Comparison of ENCODE assay signal across 8 cellular contexts in the genomic region with DNA sequence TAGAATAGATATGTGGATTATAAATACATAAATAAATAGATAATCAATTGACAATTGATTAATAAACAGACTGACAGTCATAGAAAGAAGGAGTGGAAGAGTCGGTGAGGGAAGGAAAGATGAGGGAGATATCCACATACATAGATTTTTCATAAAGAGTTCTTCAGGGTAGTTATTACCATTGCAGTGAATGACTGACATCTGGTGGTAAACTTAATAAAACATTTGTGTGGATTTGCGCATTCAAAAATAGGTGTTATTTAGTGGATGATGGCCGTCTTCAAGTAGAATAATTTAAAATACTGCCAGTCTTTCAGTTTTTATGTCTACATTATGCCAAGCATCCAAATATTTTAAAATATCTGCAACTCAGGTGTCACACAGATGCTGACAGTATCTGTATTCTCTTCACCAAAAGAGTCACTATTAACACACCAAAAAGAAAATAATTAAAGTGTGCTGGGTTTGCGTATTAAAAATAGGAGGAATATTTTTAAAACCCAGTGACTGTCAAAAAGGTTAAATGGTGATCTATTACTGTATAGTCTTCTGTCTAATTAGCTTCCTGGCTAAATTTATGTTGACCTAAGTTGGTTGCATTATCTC.
DNase-seq lines count a peak whose midpoint lies in the region; ATAC-seq and TF ChIP-seq lines count a peak whose summit lies in the region.

No MANE protein-coding gene starts in this region.

- H3K27ac ChIP-seq in Panc1 (ENCODE audit: low read length): no peak overlapping the region

- peak; percentile 74 for TF ChIP-seq RAD21 in Ishikawa (IDR thresholded peaks at IDR 0.05; ENCODE audit: low read depth)

- POLR2A ChIA-PET in Panc1 (lab: Charles Lee): no interaction called here

- TF ChIP-seq CTCF in Panc1 (IDR thresholded peaks at IDR 0.05) (peak; percentile 61; the same call in 1 of the 2 replicates), fibroblast of the aortic adventitia (IDR thresholded peaks at IDR 0.05; ENCODE audit: insufficient read depth, low read length) (peak; percentile 52)

- DNase-seq in Caki2 (ENCODE audit: low read depth): peak; percentile 14
- peak; percentile 36 for DNase-seq in Panc1 (ENCODE audit: low read depth, low spot score)
- peak; percentile 80 for DNase-seq in fibroblast of the aortic adventitia (ENCODE audit: low read depth)
- DNase-seq in stromal cell of bone marrow (ENCODE audit: low read depth): peak; percentile 35
- DNase-seq in effector CD4-positive, alpha-beta T cell: no peak

- ATAC-seq in Panc1 (peak; percentile 48; the same call in 1 of the 2 replicates), HG03571 (IDR thresholded peaks at IDR 0.05; ENCODE audit: unreplicated experiment) (no peak), GM19023 (IDR thresholded peaks at IDR 0.05; ENCODE audit: unreplicated experiment) (no peak)

- BruUV-seq in Panc1 (replicated peaks; lab: Mats Ljungman, UMichigan): no TSS peak

- no peak for TF ChIP-seq EP300 in Ishikawa (IDR thresholded peaks at IDR 0.05; ENCODE audit: borderline replicate concordance)

- no peaks in the 10 kb centered on the region for H3K36me3 ChIP-seq in Panc1 (ENCODE audit: control insufficient read depth, insufficient read depth, low read length)

- CTCF ChIA-PET in Panc1 (lab: Charles Lee): no interaction called here

- H3K4me3 ChIP-seq in Panc1 (ENCODE audit: low read depth in 2 of 2, low read length in 2 of 2) (no peak overlapping the region), fibroblast of the aortic adventitia (ENCODE audit: low read depth, low read length) (no peak overlapping the region)

- no peaks in the 10 kb centered on the region for H3K4me1 ChIP-seq in Panc1 (ENCODE audit: control insufficient read depth, insufficient read depth, low read length)

- H3K9me3 ChIP-seq in Panc1 (ENCODE audit: control insufficient read depth, insufficient read depth, low read depth, low read length): no peaks in the 10 kb centered on the region

- H3K27me3 ChIP-seq in Panc1 (ENCODE audit: control insufficient read depth, insufficient read depth, low read length): no peaks in the 10 kb centered on the region

- in situ Hi-C loops in Caki2 (cut with HindIII; ENCODE audit: low pct_unique_long_range_greater_than_20kb, low sequenced_read_pairs): no loop called here
- in situ Hi-C loops in Panc1 (cut with HindIII; ENCODE audit: low pct_unique_long_range_greater_than_20kb, low sequenced_read_pairs): no loop called here

- intact Hi-C loops in Panc1 (cut with micrococcal nuclease; ENCODE audit: unreplicated experiment): loop anchor here (1.0 to 5.0 kb wide), 4 partner anchors 98 to 504 kb away; no protein-coding TSS in a partner anchor

TF ChIP-seq in Ishikawa, 13 proteins besides CTCF, POLR2A, EP300 and RAD21:
- no peak for TF ChIP-seq TEAD4 (IDR thresholded peaks at IDR 0.05)
- no peak for TF ChIP-seq EGR1 (IDR thresholded peaks at IDR 0.05)
- TF ChIP-seq, protein P1, sequence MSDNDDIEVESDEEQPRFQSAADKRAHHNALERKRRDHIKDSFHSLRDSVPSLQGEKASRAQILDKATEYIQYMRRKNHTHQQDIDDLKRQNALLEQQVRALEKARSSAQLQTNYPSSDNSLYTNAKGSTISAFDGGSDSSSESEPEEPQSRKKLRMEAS (IDR thresholded peaks at IDR 0.05): no peak
- TF ChIP-seq CEBPB (IDR thresholded peaks at IDR 0.05): no peak
- no peak for TF ChIP-seq YY1 (IDR thresholded peaks at IDR 0.05; ENCODE audit: low read depth)
- TF ChIP-seq TAF1 (IDR thresholded peaks at IDR 0.05; ENCODE audit: low read depth): no peak
- TF ChIP-seq, protein P2, sequence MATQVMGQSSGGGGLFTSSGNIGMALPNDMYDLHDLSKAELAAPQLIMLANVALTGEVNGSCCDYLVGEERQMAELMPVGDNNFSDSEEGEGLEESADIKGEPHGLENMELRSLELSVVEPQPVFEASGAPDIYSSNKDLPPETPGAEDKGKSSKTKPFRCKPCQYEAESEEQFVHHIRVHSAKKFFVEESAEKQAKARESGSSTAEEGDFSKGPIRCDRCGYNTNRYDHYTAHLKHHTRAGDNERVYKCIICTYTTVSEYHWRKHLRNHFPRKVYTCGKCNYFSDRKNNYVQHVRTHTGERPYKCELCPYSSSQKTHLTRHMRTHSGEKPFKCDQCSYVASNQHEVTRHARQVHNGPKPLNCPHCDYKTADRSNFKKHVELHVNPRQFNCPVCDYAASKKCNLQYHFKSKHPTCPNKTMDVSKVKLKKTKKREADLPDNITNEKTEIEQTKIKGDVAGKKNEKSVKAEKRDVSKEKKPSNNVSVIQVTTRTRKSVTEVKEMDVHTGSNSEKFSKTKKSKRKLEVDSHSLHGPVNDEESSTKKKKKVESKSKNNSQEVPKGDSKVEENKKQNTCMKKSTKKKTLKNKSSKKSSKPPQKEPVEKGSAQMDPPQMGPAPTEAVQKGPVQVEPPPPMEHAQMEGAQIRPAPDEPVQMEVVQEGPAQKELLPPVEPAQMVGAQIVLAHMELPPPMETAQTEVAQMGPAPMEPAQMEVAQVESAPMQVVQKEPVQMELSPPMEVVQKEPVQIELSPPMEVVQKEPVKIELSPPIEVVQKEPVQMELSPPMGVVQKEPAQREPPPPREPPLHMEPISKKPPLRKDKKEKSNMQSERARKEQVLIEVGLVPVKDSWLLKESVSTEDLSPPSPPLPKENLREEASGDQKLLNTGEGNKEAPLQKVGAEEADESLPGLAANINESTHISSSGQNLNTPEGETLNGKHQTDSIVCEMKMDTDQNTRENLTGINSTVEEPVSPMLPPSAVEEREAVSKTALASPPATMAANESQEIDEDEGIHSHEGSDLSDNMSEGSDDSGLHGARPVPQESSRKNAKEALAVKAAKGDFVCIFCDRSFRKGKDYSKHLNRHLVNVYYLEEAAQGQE (IDR thresholded peaks at IDR 0.05; ENCODE audit: low read depth): no peak
- no peak for TF ChIP-seq FOXM1 (IDR thresholded peaks at IDR 0.05; ENCODE audit: borderline replicate concordance, low read depth)
- TF ChIP-seq TCF12 (IDR thresholded peaks at IDR 0.05; ENCODE audit: low read depth): no peak
